8 cellular contexts compared by ENCODE assay signal in the genomic region with DNA sequence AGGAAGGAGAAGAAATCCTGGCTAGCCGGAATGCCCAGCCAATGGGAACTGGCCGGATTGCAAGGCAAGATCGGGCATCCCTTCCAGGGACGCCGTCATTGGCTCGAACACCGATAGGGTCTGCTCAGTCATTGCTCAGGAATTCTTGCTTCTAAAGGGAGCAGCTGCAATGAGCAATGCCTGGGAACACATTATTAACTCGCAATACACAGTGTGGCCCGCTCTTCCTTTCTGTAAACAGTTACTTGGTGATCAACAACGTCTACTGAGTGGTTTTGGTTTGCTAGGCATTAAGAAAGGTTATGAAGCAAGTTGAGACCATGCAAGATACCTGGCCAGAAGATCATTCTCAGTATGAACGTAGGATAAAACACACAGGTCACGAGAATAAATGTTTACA.
DNase-seq lines count a peak whose midpoint lies in the region; ATAC-seq and TF ChIP-seq lines count a peak whose summit lies in the region.

No MANE protein-coding gene starts in this region.

- H3K27me3 ChIP-seq in muscle layer of duodenum (ENCODE audit: low read depth, low read length): no peaks in the 10 kb centered on the region

- H3K36me3 ChIP-seq in muscle layer of duodenum (ENCODE audit: control insufficient read depth in 1 of 2, insufficient read depth in 2 of 2, low read length in 2 of 2): no peaks in the 10 kb centered on the region

- H3K27ac ChIP-seq in muscle layer of duodenum (ENCODE audit: low read length): peak overlapping the region; percentile 73

- ATAC-seq in HG03280 (IDR thresholded peaks at IDR 0.05; ENCODE audit: unreplicated experiment) (no peak), HG02885 (IDR thresholded peaks at IDR 0.05; ENCODE audit: poor library complexity, unreplicated experiment) (no peak), GM18867 (IDR thresholded peaks at IDR 0.05; ENCODE audit: unreplicated experiment) (no peak)

- peak; percentile 98 for DNase-seq in EL
- DNase-seq in HS-27A (ENCODE audit: low read depth): peak; percentile 35
- DNase-seq in choroid plexus epithelial cell (ENCODE audit: low read depth): peak; percentile 98
- no peak for DNase-seq in SIG-M5 treated with dmso at 0.1 percent for 504 hours (lab: John Stamatoyannopoulos, UW; ENCODE audit: unreplicated experiment)

- peaks cover under 1 to 13% of the 10 kb centered on the region in 2 donors for H3K4me1 ChIP-seq in muscle layer of duodenum (ENCODE audit: control insufficient read depth in 1 of 2, insufficient read depth in 2 of 2, low read length in 2 of 2)

- H3K4me3 ChIP-seq in choroid plexus epithelial cell (ENCODE audit: low read depth, low read length) (no peak overlapping the region), muscle layer of duodenum (ENCODE audit: low read depth in 1 of 2, low read length in 2 of 2) (peak overlapping the region in 1 of 2 donors; percentile 18)

- no peaks in the 10 kb centered on the region for H3K9me3 ChIP-seq in muscle layer of duodenum (ENCODE audit: control insufficient read depth in 1 of 2, low read length in 2 of 2)

- no peak for TF ChIP-seq CTCF in choroid plexus epithelial cell (conservative IDR thresholded peaks at IDR 0.05; ENCODE audit: low read depth, low read length)
